In genomic region chr10:71358906-71359305, GRCh38 we compare ENCODE assay signal across 1 cellular context. TPM values are rescaled to one million over a fixed set of nuclear protein-coding genes. Genes with fewer than 3 reads are reported as not detected.
"Had no signal": no experiment of that assay in that cellular context is flagged by ENCODE, and none has a peak within 500 bp of the region (broad histone marks: within the 10 kb centered on the region; RNA-seq: fewer than 3 reads in every experiment).

No MANE protein-coding gene starts in this region.

RNA-seq across cellular contexts. Expression of gene CDH23, which starts 37.8 kb away (rescaled TPM):
- total RNA-seq: endothelial cell of umbilical vein had no signal
- polyA plus RNA-seq: endothelial cell of umbilical vein had no signal
